ENCODE assay signal across 36 cellular contexts in the genomic region with DNA sequence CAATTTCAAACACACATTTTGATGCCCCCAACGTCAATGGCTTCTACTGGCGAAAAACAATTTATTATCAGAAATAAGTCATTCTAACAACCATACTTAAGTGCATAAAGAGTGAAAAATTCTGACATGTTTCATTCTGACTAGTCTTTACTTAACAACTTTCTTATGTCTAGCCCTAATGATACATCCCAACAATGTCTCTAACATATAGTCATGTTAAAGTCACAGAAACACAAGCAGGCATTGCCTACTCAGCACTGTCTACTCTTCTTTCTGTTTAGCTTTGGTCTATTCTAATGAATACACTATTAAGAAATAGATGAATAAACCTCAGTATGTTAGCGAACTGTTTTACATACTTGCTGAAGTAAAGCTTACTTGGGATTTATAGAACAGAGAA.
DNase-seq lines count a peak whose midpoint lies in the region; ATAC-seq, FAIRE-seq and TF ChIP-seq lines count a peak whose summit lies in the region.
"Had no signal": no experiment of that assay in that cellular context is flagged by ENCODE, and none has a peak within 500 bp of the region (broad histone marks: within the 10 kb centered on the region; RNA-seq: fewer than 3 reads in every experiment).

No MANE protein-coding gene starts in this region.

- H3K9me3 Mint-ChIP-seq in stimulated activated effector memory CD8-positive, alpha-beta T cell treated with anti-CD3 and anti-CD28 coated beads, Interleukin-12 subunit alpha, Interleukin-12 subunit beta, amount 100 ng/mL, for 72 hours: no peaks in the 10 kb centered on the region
- H3K9me3 Mint-ChIP-seq: CD4-positive, alpha-beta memory T cell; CD4-positive, alpha-beta T cell; CD8-positive, alpha-beta memory T cell; CD8-positive, alpha-beta T cell had no signal

- CTCF ChIA-PET in GM12878 (lab: Yijun Ruan, JAX): no interaction called here

- H3K9me3 ChIP-seq in SU-DHL-6 (ENCODE audit: insufficient read depth, low read length) (no peaks in the 10 kb centered on the region), GM12878 (replicated peaks; ENCODE audit: control insufficient read depth, insufficient read depth, low read length) (no peaks in the 10 kb centered on the region; the same call in 2 of the 3 replicates)
- H3K9me3 ChIP-seq: A549; BE2C; BLaER1; BLaER1 treated with 17β-estradiol and CSF1 and Interleukin-3, amounts not matched to agents 10 nM and 100 nM had no signal

- H4K20me1 ChIP-seq in SU-DHL-6 (ENCODE audit: low read depth, low read length) (no peaks in the 10 kb centered on the region), GM12878 (ENCODE audit: control insufficient read depth, insufficient read depth) (no peaks in the 10 kb centered on the region)
- H4K20me1 ChIP-seq: BLaER1; BLaER1 treated with 17β-estradiol and CSF1 and Interleukin-3, amounts not matched to agents 10 nM and 100 nM had no signal

- H3K9me2 ChIP-seq in SU-DHL-6 (replicated peaks; ENCODE audit: insufficient read depth, low read length): no peaks in the 10 kb centered on the region

- SMC1A ChIA-PET in GM12878 (lab: Charles Lee; ENCODE audit: uncharacterized antibody, unreplicated experiment): interaction anchor here (1.1 to 2.5 kb wide), 2 partner anchors 31 to 46 kb away, joined by 4 to 9 read pairs; no protein-coding TSS in a partner anchor

- H3K9ac ChIP-seq in SU-DHL-6 (ENCODE audit: low read length): no peak overlapping the region
- H3K9ac ChIP-seq in GM12878 (ENCODE audit: control insufficient read depth, insufficient read depth, low read length): no peak overlapping the region
- H3K9ac ChIP-seq: BLaER1; BLaER1 treated with 17β-estradiol and CSF1 and Interleukin-3, amounts not matched to agents 10 nM and 100 nM had no signal

- H3K4me2 ChIP-seq in SU-DHL-6 (ENCODE audit: low read depth, low read length, poor library complexity, severe bottlenecking): no peak overlapping the region
- H3K4me2 ChIP-seq in GM12878 (ENCODE audit: control insufficient read depth, insufficient read depth): no peak overlapping the region
- H3K4me2 ChIP-seq: A549; BLaER1; BLaER1 treated with 17β-estradiol and CSF1 and Interleukin-3, amounts not matched to agents 10 nM and 100 nM had no signal

- H3K4me1 Mint-ChIP-seq in stimulated activated effector memory CD8-positive, alpha-beta T cell treated with anti-CD3 and anti-CD28 coated beads, Interleukin-12 subunit alpha, Interleukin-12 subunit beta, amount 100 ng/mL, for 72 hours: no peaks in the 10 kb centered on the region
- H3K4me1 Mint-ChIP-seq: CD14-positive monocyte; CD4-positive, alpha-beta memory T cell; CD4-positive, CD25-positive, alpha-beta regulatory T cell; CD8-positive, alpha-beta memory T cell had no signal

- no TSS peak for BruUV-seq in GM12878 (replicated peaks; lab: Mats Ljungman, UMichigan)

- TF ChIP-seq EP300 in GM12878 (IDR thresholded peaks at IDR 0.05; ENCODE audit: borderline replicate concordance in 1 of 2, control insufficient read depth in 1 of 2, low read depth in 2 of 2, low read length in 2 of 2): no peak

- intact Hi-C loops in GM12878 (cut with micrococcal nuclease; ENCODE audit: unreplicated experiment): no loop called here

- H2AFZ ChIP-seq in SU-DHL-6 (ENCODE audit: low read depth, low read length, severe bottlenecking): peak overlapping the region; percentile 29
- H2AFZ ChIP-seq in GM12878 (ENCODE audit: control insufficient read depth, low read depth, low read length): no peak overlapping the region

- no peak for DNase-seq in activated CD4-positive, CD25-positive, alpha-beta regulatory T cell (lab: John Stamatoyannopoulos, UW)
- DNase-seq in GM12878 (ENCODE audit: low read depth, low spot score): no peak
- no peak for DNase-seq in stimulated activated effector memory CD8-positive, alpha-beta T cell treated with anti-CD3 and anti-CD28 coated beads, Interleukin-12 subunit alpha, Interleukin-12 subunit beta, amount 100 ng/mL, for 72 hours (ENCODE audit: low spot score in 2 of 2)
- no peak for DNase-seq in DMS 273 treated with DMSO at 0.1 percent for 48 hours (lab: John Stamatoyannopoulos, UW)
- DNase-seq: 8988T; ACHN; AML-193; BE2C; C1 segment of cervical spinal cord; Caco-2; Calu3; CD4-positive, alpha-beta memory T cell; CD4-positive, alpha-beta T cell; CD4-positive, CD25-positive, alpha-beta regulatory T cell; CD8-positive, alpha-beta memory T cell; CD8-positive, alpha-beta T cell; COR-L47; DMS153; DMS53; DMS79; DMS79 treated with DMSO at 0.1 percent for 48 hours; DND-41; EL had no signal

- ATAC-seq in activated CD4-positive, CD25-positive, alpha-beta regulatory T cell treated with anti-CD3 and anti-CD28 coated beads, Interleukin-2, amount 50 U/mL, for 24 hours: peak; percentile 38 to 77
- ATAC-seq in GM12878: peak; percentile 23; the same call in 1 of the 3 replicates
- peak; percentile 66 for ATAC-seq in stimulated activated effector memory CD8-positive, alpha-beta T cell treated with anti-CD3 and anti-CD28 coated beads, Interleukin-12 subunit alpha, Interleukin-12 subunit beta, amount 100 ng/mL, for 72 hours
- no peak for ATAC-seq in HG03460 (IDR thresholded peaks at IDR 0.05; ENCODE audit: unreplicated experiment)
- ATAC-seq in SK-N-SH treated with all-trans-retinoic acid at 6 μM for 48 hours: no peak
- ATAC-seq: A549; CD8-positive, alpha-beta T cell had no signal

- no peaks in the 10 kb centered on the region for H3F3A ChIP-seq in SU-DHL-6 (ENCODE audit: insufficient read depth)

- WGBS in GM12878 (ENCODE audit: insufficient coverage, insufficient replicate concordance, low lambda C conversion rate, missing lambda C conversion rate): 100% methylated on average over 3 of the region's 3 CpGs

- no peaks in the 10 kb centered on the region for H3K36me3 Mint-ChIP-seq in stimulated activated effector memory CD8-positive, alpha-beta T cell treated with anti-CD3 and anti-CD28 coated beads, Interleukin-12 subunit alpha, Interleukin-12 subunit beta, amount 100 ng/mL, for 72 hours
- H3K36me3 Mint-ChIP-seq: CD14-positive monocyte; CD4-positive, alpha-beta memory T cell; CD4-positive, CD25-positive, alpha-beta regulatory T cell; CD8-positive, alpha-beta memory T cell; CD8-positive, alpha-beta T cell had no signal

- POLR2A ChIA-PET in GM12878 (lab: Charles Lee): interaction anchor here (0.5 kb wide), 1 partner anchor 162 kb away, joined by 4 read pairs; no protein-coding TSS in a partner anchor

- H3K79me2 ChIP-seq in SU-DHL-6 (ENCODE audit: insufficient read depth, low read length) (no peaks in the 10 kb centered on the region), GM12878 (ENCODE audit: control insufficient read depth, insufficient read depth, low read length) (no peaks in the 10 kb centered on the region)

- no peak for TF ChIP-seq RAD21 in GM12878 (IDR thresholded peaks at IDR 0.05; ENCODE audit: insufficient read depth, low read depth, low read length)

- TF ChIP-seq CTCF in SU-DHL-6 (IDR thresholded peaks at IDR 0.05; ENCODE audit: insufficient read depth, low read length, poor library complexity, severe bottlenecking) (no peak), GM12878 (IDR thresholded peaks at IDR 0.05 in 2 of 3, conservative IDR thresholded peaks at IDR 0.05 in 1 of 3; ENCODE audit: control insufficient read depth in 2 of 3, extremely low read depth in 1 of 3, insufficient read depth in 1 of 3, low read depth in 3 of 3, low read length in 3 of 3) (no peak)

- H3K27me3 ChIP-seq in SU-DHL-6 (ENCODE audit: low read length): no peaks in the 10 kb centered on the region
- H3K27me3 ChIP-seq in GM12878 (replicated peaks in 1 of 2; ENCODE audit: control insufficient read depth in 2 of 2, insufficient read depth in 2 of 2, low read length in 1 of 2): no peaks in the 10 kb centered on the region
- H3K27me3 ChIP-seq: BE2C; BLaER1; BLaER1 treated with 17β-estradiol and CSF1 and Interleukin-3, amounts not matched to agents 10 nM and 100 nM had no signal

- H3K4me3 Mint-ChIP-seq in stimulated activated effector memory CD8-positive, alpha-beta T cell treated with anti-CD3 and anti-CD28 coated beads, Interleukin-12 subunit alpha, Interleukin-12 subunit beta, amount 100 ng/mL, for 72 hours: no peak overlapping the region
- H3K4me3 Mint-ChIP-seq: B cell; CD14-positive monocyte; CD4-positive, alpha-beta memory T cell; CD4-positive, alpha-beta T cell; CD4-positive, CD25-positive, alpha-beta regulatory T cell; CD8-positive, alpha-beta memory T cell; CD8-positive, alpha-beta T cell had no signal

- H3K4me3 ChIP-seq in SU-DHL-6 (ENCODE audit: insufficient read depth, low read length, poor library complexity, severe bottlenecking) (no peak overlapping the region), GM12878 (no peak overlapping the region)
- H3K4me3 ChIP-seq: A549; BLaER1; BLaER1 treated with 17β-estradiol and CSF1 and Interleukin-3, amounts not matched to agents 10 nM and 100 nM had no signal

- no peak overlapping the region for H3K27ac Mint-ChIP-seq in stimulated activated effector memory CD8-positive, alpha-beta T cell treated with anti-CD3 and anti-CD28 coated beads, Interleukin-12 subunit alpha, Interleukin-12 subunit beta, amount 100 ng/mL, for 72 hours
- H3K27ac Mint-ChIP-seq: B cell; CD14-positive monocyte; CD4-positive, alpha-beta memory T cell; CD4-positive, alpha-beta T cell; CD4-positive, CD25-positive, alpha-beta regulatory T cell; CD8-positive, alpha-beta T cell had no signal

- H3K27ac ChIP-seq in SU-DHL-6 (ENCODE audit: low read depth, low read length) (no peak overlapping the region), GM12878 (ENCODE audit: control insufficient read depth, insufficient read depth) (no peak overlapping the region)
- H3K27ac ChIP-seq: 22Rv1; BLaER1; BLaER1 treated with 17β-estradiol and CSF1 and Interleukin-3, amounts not matched to agents 10 nM and 100 nM; C4-2B had no signal

- H3K4me1 ChIP-seq in GM12878 (ENCODE audit: control insufficient read depth, insufficient read depth, low read length): no peaks in the 10 kb centered on the region
- H3K4me1 ChIP-seq: BE2C, Caco-2 had no signal

- no peak for TF ChIP-seq POLR2A in GM12878 (IDR thresholded peaks at IDR 0.05; ENCODE audit: low read depth, low read length)

- in situ Hi-C loops in GM12878 (cut with MboI): no loop called here

- RAD21 ChIA-PET in GM12878 (lab: Charles Lee; ENCODE audit: unreplicated experiment): no interaction called here

- FAIRE-seq in GM12878 (lab: Jason Lieb, UNC): no peak
- FAIRE-seq: A204.1, A549, D721Med had no signal

- H3K36me3 ChIP-seq in SU-DHL-6 (ENCODE audit: low read length): no peaks in the 10 kb centered on the region
- H3K36me3 ChIP-seq in GM12878 (ENCODE audit: control insufficient read depth in 2 of 2, insufficient read depth in 2 of 2, low read length in 1 of 2): no peaks in the 10 kb centered on the region
- H3K36me3 ChIP-seq: BE2C; BLaER1; BLaER1 treated with 17β-estradiol and CSF1 and Interleukin-3, amounts not matched to agents 10 nM and 100 nM had no signal

TF ChIP-seq in GM12878, 131 proteins besides CTCF, POLR2A, EP300 and RAD21 (continues in another document):
- no peak for TF ChIP-seq ASH2L (IDR thresholded peaks at IDR 0.05; ENCODE audit: borderline replicate concordance, low read depth)

TF ChIP-seq in SK-N-SH treated with all-trans-retinoic acid at 6 μM for 48 hours, 23 proteins besides CTCF, POLR2A, EP300 and RAD21 (continues in another document):
- TF ChIP-seq ARNTL (CRISPR knock-in tag; IDR thresholded peaks at IDR 0.05; ENCODE audit: borderline replicate concordance, low read depth): no peak

Comparison
In these comparisons a context has a peak if more than half of its experiments do, and no peak if none do; other contexts are left out.
1. ATAC-seq: peak in activated CD4-positive, CD25-positive, alpha-beta regulatory T cell treated with anti-CD3 and anti-CD28 coated beads, Interleukin-2, amount 50 U/mL, for 24 hours (2 of 2), GM12878 (single experiment) and stimulated activated effector memory CD8-positive, alpha-beta T cell treated with anti-CD3 and anti-CD28 coated beads, Interleukin-12 subunit alpha, Interleukin-12 subunit beta, amount 100 ng/mL, for 72 hours (single experiment); none in HG03460 (single experiment) and SK-N-SH treated with all-trans-retinoic acid at 6 μM for 48 hours (single experiment).